Comparison of ENCODE assay signal across 20 cellular contexts in the genomic region with DNA sequence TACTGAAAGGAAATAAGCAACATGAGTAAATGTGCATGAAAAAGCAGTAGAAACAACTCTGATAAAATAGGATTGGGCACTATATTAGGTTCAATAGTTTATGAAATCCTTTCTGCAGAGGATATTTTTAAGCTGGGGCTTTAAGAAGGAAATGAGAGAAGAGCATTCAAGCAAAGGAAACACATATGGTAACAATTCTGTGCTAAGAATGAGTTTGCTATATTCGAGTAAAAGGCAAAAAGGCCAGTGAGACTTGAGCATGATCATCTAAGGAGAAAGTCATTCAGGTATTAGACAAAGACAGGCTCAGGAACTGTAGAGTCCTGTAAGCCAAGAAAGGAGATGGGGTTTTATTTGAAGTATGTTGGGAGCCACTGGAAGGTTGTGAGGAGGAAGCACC.
DNase-seq lines count a peak whose midpoint lies in the region; ATAC-seq and TF ChIP-seq lines count a peak whose summit lies in the region.
"Had no signal": no experiment of that assay in that cellular context is flagged by ENCODE, and none has a peak within 500 bp of the region (broad histone marks: within the 10 kb centered on the region; RNA-seq: fewer than 3 reads in every experiment).

No MANE protein-coding gene starts in this region.

- no peaks in the 10 kb centered on the region for H3K36me3 Mint-ChIP-seq in mesothelial cell of epicardium

- DNase-seq in G401 (ENCODE audit: low spot score) (peak; percentile 84), cerebellar cortex (ENCODE audit: low spot score) (peak; percentile 80), mesothelial cell of epicardium (ENCODE audit: low spot score in 2 of 2, unreplicated experiment in 2 of 2) (no peak), superior temporal gyrus (ENCODE audit: extremely low spot score) (no peak), cardiac septum (ENCODE audit: low spot score) (no peak), NCI-H128 (lab: John Stamatoyannopoulos, UW; ENCODE audit: unreplicated experiment) (no peak)
- DNase-seq: Caco-2; CD4-positive, alpha-beta T cell; GF-D8; HCEC 1CT; NCI-H1105; NCI-H1694; NCI-H2081 treated with DMSO at 0.1 percent for 48 hours; NCI-H510A treated with DMSO at 0.1 percent for 48 hours; NCI-H82; PC-9; SIG-M5 had no signal

- no peak for TF ChIP-seq CTCF in mesothelial cell of epicardium (IDR thresholded peaks at IDR 0.05; ENCODE audit: unreplicated experiment)

- peaks cover 3% of the 10 kb centered on the region for H3K9me3 Mint-ChIP-seq in mesothelial cell of epicardium
- H3K9me3 Mint-ChIP-seq: CD4-positive, alpha-beta T cell; GM23338 had no signal

- peaks cover 39% of the 10 kb centered on the region for H3K4me1 Mint-ChIP-seq in mesothelial cell of epicardium
- H3K4me1 Mint-ChIP-seq: GM23338 had no signal

- peak; percentile 60 for ATAC-seq in GM21367 (IDR thresholded peaks at IDR 0.05; ENCODE audit: unreplicated experiment)
- ATAC-seq: GM23338, K562 had no signal

- H3K27me3 Mint-ChIP-seq in mesothelial cell of epicardium (ENCODE audit: low read depth): no peaks in the 10 kb centered on the region
- H3K27me3 Mint-ChIP-seq: CD4-positive, alpha-beta T cell had no signal

- H3K27ac Mint-ChIP-seq in mesothelial cell of epicardium: peak overlapping the region; percentile 51
- H3K27ac Mint-ChIP-seq: CD4-positive, alpha-beta T cell; GM23338 had no signal

- no peak overlapping the region for H3K4me3 Mint-ChIP-seq in mesothelial cell of epicardium
- H3K4me3 Mint-ChIP-seq: CD4-positive, alpha-beta T cell; GM23338 had no signal

- in situ Hi-C loops in G401 (cut with HindIII; ENCODE audit: low sequenced_read_pairs): no loop called here

- intact Hi-C loops in cardiac septum (cut with DNase I): no loop called here

Comparison
In these comparisons a context has a peak if more than half of its experiments do, and no peak if none do; other contexts are left out.
1. DNase-seq: peak in G401 (single experiment) and cerebellar cortex (single experiment); none in mesothelial cell of epicardium (0 of 2), superior temporal gyrus (single experiment), cardiac septum (single experiment) and NCI-H128 (single experiment).